In the genomic region with DNA sequence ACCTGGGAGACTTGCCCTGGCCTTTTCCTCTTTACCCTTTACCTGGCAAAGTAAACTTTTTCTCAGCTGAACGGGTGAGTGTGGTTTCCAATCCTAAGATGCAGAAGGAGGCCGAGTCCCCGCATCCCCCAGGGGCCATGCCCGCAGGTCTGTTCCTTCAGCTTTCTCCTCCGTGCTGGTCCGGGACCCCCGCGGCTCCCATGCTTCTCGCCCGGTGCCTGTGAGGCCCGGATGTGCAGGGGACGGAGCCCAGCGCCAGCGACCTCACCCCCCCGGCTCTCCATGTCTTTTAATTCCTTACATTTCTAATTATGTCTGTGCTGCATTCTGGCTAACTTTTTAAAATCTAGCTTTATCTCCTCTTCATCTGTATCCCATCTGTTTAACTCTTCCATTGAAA, we compare ENCODE assay signal across 1 cellular context.
TF ChIP-seq lines count a peak whose summit lies in the region.

No MANE protein-coding gene starts in this region.

TF ChIP-seq in HepG2, 621 proteins besides CTCF, POLR2A, EP300 and RAD21:
- TF ChIP-seq ZC3H4 (CRISPR knock-in tag; IDR thresholded peaks at IDR 0.05; ENCODE audit: borderline replicate concordance) (no peak), FOSL2 (CRISPR knock-in tag; IDR thresholded peaks at IDR 0.05) (no peak), THYN1 (CRISPR knock-in tag; IDR thresholded peaks at IDR 0.05; ENCODE audit: borderline replicate concordance, low read depth) (no peak), ZNF282 (IDR thresholded peaks at IDR 0.05; ENCODE audit: partially characterized antibody) (no peak), FOXA3 (CRISPR knock-in tag; IDR thresholded peaks at IDR 0.05) (no peak), TOE1 (CRISPR knock-in tag; IDR thresholded peaks at IDR 0.05) (no peak), MYC (CRISPR knock-in tag; IDR thresholded peaks at IDR 0.05; ENCODE audit: borderline replicate concordance) (no peak)
- TF ChIP-seq, protein P1, sequence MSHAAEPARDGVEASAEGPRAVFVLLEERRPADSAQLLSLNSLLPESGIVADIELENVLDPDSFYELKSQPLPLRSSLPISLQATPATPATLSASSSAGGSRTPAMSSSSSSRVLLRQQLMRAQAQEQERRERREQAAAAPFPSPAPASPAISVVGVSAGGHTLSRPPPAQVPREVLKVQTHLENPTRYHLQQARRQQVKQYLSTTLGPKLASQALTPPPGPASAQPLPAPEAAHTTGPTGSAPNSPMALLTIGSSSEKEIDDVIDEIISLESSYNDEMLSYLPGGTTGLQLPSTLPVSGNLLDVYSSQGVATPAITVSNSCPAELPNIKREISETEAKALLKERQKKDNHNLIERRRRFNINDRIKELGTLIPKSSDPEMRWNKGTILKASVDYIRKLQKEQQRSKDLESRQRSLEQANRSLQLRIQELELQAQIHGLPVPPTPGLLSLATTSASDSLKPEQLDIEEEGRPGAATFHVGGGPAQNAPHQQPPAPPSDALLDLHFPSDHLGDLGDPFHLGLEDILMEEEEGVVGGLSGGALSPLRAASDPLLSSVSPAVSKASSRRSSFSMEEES (CRISPR knock-in tag; IDR thresholded peaks at IDR 0.05): no peak
- TF ChIP-seq, protein P2, sequence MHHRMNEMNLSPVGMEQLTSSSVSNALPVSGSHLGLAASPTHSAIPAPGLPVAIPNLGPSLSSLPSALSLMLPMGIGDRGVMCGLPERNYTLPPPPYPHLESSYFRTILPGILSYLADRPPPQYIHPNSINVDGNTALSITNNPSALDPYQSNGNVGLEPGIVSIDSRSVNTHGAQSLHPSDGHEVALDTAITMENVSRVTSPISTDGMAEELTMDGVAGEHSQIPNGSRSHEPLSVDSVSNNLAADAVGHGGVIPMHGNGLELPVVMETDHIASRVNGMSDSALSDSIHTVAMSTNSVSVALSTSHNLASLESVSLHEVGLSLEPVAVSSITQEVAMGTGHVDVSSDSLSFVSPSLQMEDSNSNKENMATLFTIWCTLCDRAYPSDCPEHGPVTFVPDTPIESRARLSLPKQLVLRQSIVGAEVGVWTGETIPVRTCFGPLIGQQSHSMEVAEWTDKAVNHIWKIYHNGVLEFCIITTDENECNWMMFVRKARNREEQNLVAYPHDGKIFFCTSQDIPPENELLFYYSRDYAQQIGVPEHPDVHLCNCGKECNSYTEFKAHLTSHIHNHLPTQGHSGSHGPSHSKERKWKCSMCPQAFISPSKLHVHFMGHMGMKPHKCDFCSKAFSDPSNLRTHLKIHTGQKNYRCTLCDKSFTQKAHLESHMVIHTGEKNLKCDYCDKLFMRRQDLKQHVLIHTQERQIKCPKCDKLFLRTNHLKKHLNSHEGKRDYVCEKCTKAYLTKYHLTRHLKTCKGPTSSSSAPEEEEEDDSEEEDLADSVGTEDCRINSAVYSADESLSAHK (CRISPR knock-in tag; IDR thresholded peaks at IDR 0.05; ENCODE audit: borderline replicate concordance): no peak
